8 cellular contexts compared by ENCODE assay signal in genomic region chr2:102355526-102356380, GRCh38. TPM values are rescaled to one million over a fixed set of nuclear protein-coding genes. Genes with fewer than 3 reads are reported as not detected.
DNase-seq lines count a peak whose midpoint lies in the region; ATAC-seq and TF ChIP-seq lines count a peak whose summit lies in the region.

IL18R1 (plus strand) TSS chr2:102355796; CDS start chr2:102362661, 6,865 bp downstream.

- H3K4me3 ChIP-seq in A673 (ENCODE audit: low read depth, low read length, poor library complexity, severe bottlenecking) (peak within 1 kb of the TSS; percentile 47), ectodermal cell (ENCODE audit: insufficient read depth, low read depth, low read length) (peak within 1 kb of the TSS; percentile 38)

- intact Hi-C loops in A673 (cut with micrococcal nuclease; ENCODE audit: unreplicated experiment) = loop anchor here (10.0 kb wide), 1 partner anchor 331 kb away; no protein-coding TSS in a partner anchor

- no TSS peak for BruUV-seq in A673 (replicated peaks; lab: Mats Ljungman, UMichigan)

- H3K27me3 ChIP-seq in A673 (replicated peaks; ENCODE audit: insufficient read depth, low read depth, low read length, poor library complexity) = peaks cover 37% of the 10 kb centered on the region
- peaks cover 25% of the 10 kb centered on the region for H3K27me3 ChIP-seq in ectodermal cell (ENCODE audit: control insufficient read depth, insufficient read depth, low read length, poor library complexity, severe bottlenecking)

- H3K4me1 ChIP-seq in A673 (ENCODE audit: insufficient read depth, low read length, poor library complexity, severe bottlenecking) (no peaks in the 10 kb centered on the region), ectodermal cell (ENCODE audit: control insufficient read depth, insufficient read depth, low read length) (peaks cover 2% of the 10 kb centered on the region)

- H3K36me3 ChIP-seq in A673 (ENCODE audit: insufficient read depth, low read length, poor library complexity, severe bottlenecking) (no peaks in the 10 kb centered on the region), ectodermal cell (ENCODE audit: control insufficient read depth, insufficient read depth, low read length) (no peaks in the 10 kb centered on the region)

- peak; percentile 64 for TF ChIP-seq CTCF in A673 (conservative IDR thresholded peaks at IDR 0.05; ENCODE audit: low read depth, low read length)

- POLR2A ChIA-PET in A673 (lab: Charles Lee; ENCODE audit: low non-redundant PET) = no interaction called here

- H3K27ac ChIP-seq in A673 (ENCODE audit: low read depth, low read length, poor library complexity, severe bottlenecking) (no peak within 1 kb of the TSS), ectodermal cell (ENCODE audit: insufficient read depth, low read depth, low read length, poor library complexity, severe bottlenecking) (no peak within 1 kb of the TSS)

- ATAC-seq in GM18498 (IDR thresholded peaks at IDR 0.05; ENCODE audit: unreplicated experiment) (peak; percentile 92), HG02970 (IDR thresholded peaks at IDR 0.05; ENCODE audit: low FRiP score, unreplicated experiment) (peak; percentile 77)

- WGBS in ectodermal cell, 2 experiments = 1 to 2% methylated on average over 69 of the region's 69 CpGs

- H3K9me3 ChIP-seq in A673 (ENCODE audit: low read depth, low read length, poor library complexity, severe bottlenecking) = no peaks in the 10 kb centered on the region
- no peaks in the 10 kb centered on the region for H3K9me3 ChIP-seq in ectodermal cell (ENCODE audit: control insufficient read depth, low read length)

- DNase-seq in A673 (ENCODE audit: low spot score) = peak; percentile 56
- peak; percentile 75 for DNase-seq in NCI-H460 (ENCODE audit: extremely low read depth, low read depth)
- DNase-seq in activated CD4-positive, alpha-beta T cell treated with anti-CD3 and anti-CD28 coated beads, Interleukin-2, amount 50 U/mL, for 4 hours = peak; percentile 58 to 65
- DNase-seq in medulla oblongata (ENCODE audit: extremely low spot score) = peak; percentile 77
- peak; percentile 52 to 70 (median 54) for DNase-seq in stimulated activated CD4-positive, alpha-beta T cell treated with anti-CD3 and anti-CD28 coated beads, TNF-alpha, amount 100 ng/mL, for 48 hours (ENCODE audit: low read depth in 3 of 3)

- CTCF ChIA-PET in A673 (lab: Charles Lee) = interaction anchor here (0.6 kb wide), 1 partner anchor 284 kb away, joined by 3 read pairs; no protein-coding TSS in a partner anchor

RNA-seq across cellular contexts. Expression of gene IL18R1, which starts in this region (rescaled TPM):
- not detected in 2 replicates for total RNA-seq in A673 (2021)
- total RNA-seq in NCI-H460 (2014; rRNA removed; shearing (Covaris generic)) = 35.5 and 40.3 TPM in 2 replicates
- 22.4 and 29.8 TPM in 2 replicates for polyA plus RNA-seq in NCI-H460 (2014; cell fraction: nucleus; rRNA removed)
- not detected for polyA plus RNA-seq in ectodermal cell (2013, experiment 1 of 4)
- not detected for polyA plus RNA-seq in ectodermal cell (2013, experiment 2 of 4)
- 0.53 TPM for polyA plus RNA-seq in ectodermal cell (2013, experiment 3 of 4)
- 0.16 TPM for polyA plus RNA-seq in ectodermal cell (2013, experiment 4 of 4)

Comparison
In these comparisons a context has a peak if more than half of its experiments do, and no peak if none do; other contexts are left out.
1. RNA of gene IL18R1 (total RNA-seq): 35.5 to 40.3 TPM in NCI-H460; not detected in A673; every median in the first group is over 10 times any median in the second.
2. Peak in DNase-seq and H3K4me3 ChIP-seq in A673; RNA of the gene not detected or under 1 TPM.
3. Peak in every context shown above with its lines, with median percentiles within 50 percentile points of each other: DNase-seq.